In the genomic region with DNA sequence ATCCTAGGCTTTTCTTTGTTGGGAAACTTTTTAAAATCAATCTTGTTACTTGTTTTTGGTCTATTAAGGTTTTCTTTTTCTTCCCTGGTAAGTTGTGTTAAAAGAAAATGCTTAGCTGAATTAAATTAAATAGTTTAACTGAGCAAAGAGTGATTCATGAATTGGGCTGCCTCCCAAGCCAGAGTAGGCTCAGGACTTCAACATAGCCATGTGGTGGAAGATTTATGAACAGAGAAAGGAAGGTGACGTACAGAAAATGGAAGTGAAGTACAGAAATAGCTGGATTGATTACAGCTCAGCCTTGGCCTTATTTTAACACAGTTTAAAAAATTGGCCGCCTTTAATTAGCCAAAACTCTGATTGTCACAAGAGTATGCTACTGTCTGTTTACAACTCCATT, we compare ENCODE assay signal across 18 cellular contexts. TPM values are rescaled to one million over a fixed set of nuclear protein-coding genes. Genes with fewer than 3 reads are reported as not detected.
A peak's percentile ranks its signal among the peaks of the same experiment; 100 is the strongest.
DNase-seq lines count a peak whose midpoint lies in the region; ATAC-seq and TF ChIP-seq lines count a peak whose summit lies in the region.
"Had no signal": no experiment of that assay in that cellular context is flagged by ENCODE, and none has a peak within 500 bp of the region (broad histone marks: within the 10 kb centered on the region; RNA-seq: fewer than 3 reads in every experiment).

No MANE protein-coding gene starts in this region.

- peak; percentile 71 for DNase-seq in AG09309 (ENCODE audit: low read depth)
- DNase-seq in LHCN-M2 (ENCODE audit: low read depth), result peak; percentile 69
- DNase-seq in cardiac fibroblast (ENCODE audit: low read depth in 2 of 2), result peak; percentile 67 to 77
- DNase-seq in left lung, result no peak
- DNase-seq in stimulated activated effector memory CD8-positive, alpha-beta T cell treated with anti-CD3 and anti-CD28 coated beads, Interleukin-12 subunit alpha, Interleukin-12 subunit beta, amount 100 ng/mL, for 72 hours (ENCODE audit: low spot score in 2 of 2), result no peak
- no peak for DNase-seq in left lobe of liver (ENCODE audit: low spot score)
- no peak for DNase-seq in GM20000 (ENCODE audit: low spot score)
- no peak for DNase-seq in CD1c-positive myeloid dendritic cell (ENCODE audit: extremely low spot score)
- DNase-seq: activated CD4-positive, alpha-beta T cell treated with anti-CD3 and anti-CD28 coated beads for 48 hours; BE2C; DMS79 treated with DMSO at 0.1 percent for 48 hours; NCI-H2081; nucleus accumbens; Right ventricle myocardium superior; stimulated activated naive CD8-positive, alpha-beta T cell treated with anti-CD3 and anti-CD28 coated beads, Interleukin-15, Interleukin-2, amounts not matched to agents 100 U/mL and 50 U/mL, for 24 hours; T-helper 9 cell had no signal

- no peaks in the 10 kb centered on the region for H3K36me3 ChIP-seq in left lung
- H3K36me3 ChIP-seq: BE2C had no signal

- no peak for TF ChIP-seq CTCF in AG09309 (IDR thresholded peaks at IDR 0.05; ENCODE audit: control insufficient read depth, insufficient read depth, low read depth, low read length, missing control alignments)
- no peak for TF ChIP-seq CTCF in cardiac fibroblast (IDR thresholded peaks at IDR 0.05; ENCODE audit: low read depth, low read length)
- no peak for TF ChIP-seq CTCF in left lung (IDR thresholded peaks at IDR 0.05)
- no peak for TF ChIP-seq CTCF in GM20000 (IDR thresholded peaks at IDR 0.05; ENCODE audit: extremely low read depth, missing control alignments)

- intact Hi-C loops in left lung (cut with DNase I), result no loop called here

- no peaks in the 10 kb centered on the region for H3K4me1 Mint-ChIP-seq in stimulated activated effector memory CD8-positive, alpha-beta T cell treated with anti-CD3 and anti-CD28 coated beads, Interleukin-12 subunit alpha, Interleukin-12 subunit beta, amount 100 ng/mL, for 72 hours

- ATAC-seq in left lung (peak; percentile 27), left lobe of liver (no peak)
- ATAC-seq in stimulated activated effector memory CD8-positive, alpha-beta T cell treated with anti-CD3 and anti-CD28 coated beads, Interleukin-12 subunit alpha, Interleukin-12 subunit beta, amount 100 ng/mL, for 72 hours, result no peak
- ATAC-seq: stimulated activated naive CD8-positive, alpha-beta T cell treated with anti-CD3 and anti-CD28 coated beads, Interleukin-15, Interleukin-2, amounts not matched to agents 100 U/mL and 50 U/mL, for 24 hours had no signal

- H3K36me3 Mint-ChIP-seq in stimulated activated effector memory CD8-positive, alpha-beta T cell treated with anti-CD3 and anti-CD28 coated beads, Interleukin-12 subunit alpha, Interleukin-12 subunit beta, amount 100 ng/mL, for 72 hours, result no peaks in the 10 kb centered on the region

- no peak overlapping the region for H3K4me3 ChIP-seq in AG09309 (ENCODE audit: control insufficient read depth, low read depth, low read length)
- no peak overlapping the region for H3K4me3 ChIP-seq in cardiac fibroblast (replicated peaks in 1 of 2; ENCODE audit: low read depth in 2 of 2, low read length in 2 of 2)
- no peak overlapping the region for H3K4me3 ChIP-seq in left lung
- H3K4me3 ChIP-seq: smooth muscle cell had no signal

- H3K27me3 ChIP-seq in left lung, result no peaks in the 10 kb centered on the region
- H3K27me3 ChIP-seq: BE2C had no signal

- H3K4me1 ChIP-seq in left lung, result no peaks in the 10 kb centered on the region
- H3K4me1 ChIP-seq: BE2C had no signal

- no peak overlapping the region for H3K4me3 Mint-ChIP-seq in stimulated activated effector memory CD8-positive, alpha-beta T cell treated with anti-CD3 and anti-CD28 coated beads, Interleukin-12 subunit alpha, Interleukin-12 subunit beta, amount 100 ng/mL, for 72 hours
- H3K4me3 Mint-ChIP-seq: dendritic cell treated with granulocyte-macrophage colony-stimulating factor and Interleukin-4, amounts not matched to agents 40 ng/mL and 50 ng/mL, for 4 days had no signal

- H3K9me3 ChIP-seq in left lung, result no peaks in the 10 kb centered on the region
- H3K9me3 ChIP-seq: BE2C had no signal

- no peak overlapping the region for H3K27ac Mint-ChIP-seq in stimulated activated effector memory CD8-positive, alpha-beta T cell treated with anti-CD3 and anti-CD28 coated beads, Interleukin-12 subunit alpha, Interleukin-12 subunit beta, amount 100 ng/mL, for 72 hours
- H3K27ac Mint-ChIP-seq: dendritic cell treated with granulocyte-macrophage colony-stimulating factor and Interleukin-4, amounts not matched to agents 40 ng/mL and 50 ng/mL, for 4 days had no signal

- H3K27ac ChIP-seq in left lung, result no peak overlapping the region

- no peaks in the 10 kb centered on the region for H3K9me3 Mint-ChIP-seq in stimulated activated effector memory CD8-positive, alpha-beta T cell treated with anti-CD3 and anti-CD28 coated beads, Interleukin-12 subunit alpha, Interleukin-12 subunit beta, amount 100 ng/mL, for 72 hours

RNA-seq across cellular contexts. Expression of gene GALNT5, which starts 27.9 kb away (rescaled TPM):
- total RNA-seq in LHCN-M2 (2014; rRNA removed) (70.6 and 71.7 TPM in 2 replicates), left lung (10 to 100 TPM; 23.0 to 59.4 TPM), left lobe of liver (0.15 TPM)
- 28.1 TPM for polyA plus RNA-seq in LHCN-M2 (2012)

Comparison
In these comparisons a context has a peak if more than half of its experiments do, and no peak if none do; other contexts are left out.
1. DNase-seq: peak in AG09309 (single experiment), LHCN-M2 (single experiment) and cardiac fibroblast (2 of 2); none in left lung (0 of 2), stimulated activated effector memory CD8-positive, alpha-beta T cell treated with anti-CD3 and anti-CD28 coated beads, Interleukin-12 subunit alpha, Interleukin-12 subunit beta, amount 100 ng/mL, for 72 hours (0 of 2), left lobe of liver (single experiment), GM20000 (single experiment) and CD1c-positive myeloid dendritic cell (single experiment).
2. RNA of gene GALNT5, which starts 27.9 kb away (total RNA-seq): 70.6 to 71.7 TPM in LHCN-M2 and 23.0 to 59.4 TPM in left lung; 0.15 TPM in left lobe of liver (single experiment); every median in the first group is over 10 times any median in the second.